In the genomic region with DNA sequence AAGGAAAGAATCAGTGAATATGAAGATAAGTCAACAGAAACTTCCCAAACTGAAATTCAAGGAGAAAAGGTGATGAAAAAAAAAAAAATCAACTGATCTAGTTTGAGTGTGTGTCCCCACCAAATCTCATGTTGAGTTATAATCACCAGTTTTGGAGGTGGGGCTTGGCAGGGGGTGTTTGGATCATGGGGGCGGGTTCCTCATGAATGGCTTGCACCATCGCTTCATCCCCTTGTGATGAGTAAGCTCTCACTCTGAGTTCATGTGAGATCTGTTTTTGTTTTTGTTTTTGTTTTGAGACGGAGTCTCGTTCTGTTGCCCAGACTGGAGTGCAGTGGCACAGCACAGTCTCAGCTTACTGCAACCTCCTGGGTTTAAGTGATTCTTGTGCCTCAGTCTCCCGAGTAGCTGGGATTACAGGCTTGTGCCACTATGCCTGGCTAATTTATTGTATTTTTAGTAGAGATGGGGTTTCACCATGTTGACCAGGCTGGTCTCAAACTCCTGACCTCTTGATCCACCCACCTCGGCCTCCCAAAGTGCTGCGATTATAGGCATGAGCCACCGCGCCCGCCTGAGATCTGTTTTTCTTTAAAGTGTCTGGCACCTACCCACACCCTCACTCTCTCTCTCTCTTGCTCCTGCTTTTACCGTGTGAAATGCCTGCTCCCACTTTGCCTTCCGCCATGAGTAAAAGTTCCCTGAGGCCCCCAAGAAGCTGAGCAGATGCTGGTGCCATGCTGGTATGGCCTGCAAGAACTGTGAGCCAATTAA, we compare ENCODE assay signal across 19 cellular contexts. TPM values are rescaled to one million over a fixed set of nuclear protein-coding genes. Genes with fewer than 3 reads are reported as not detected.
DNase-seq lines count a peak whose midpoint lies in the region; ATAC-seq and TF ChIP-seq lines count a peak whose summit lies in the region.
"Had no signal": no experiment of that assay in that cellular context is flagged by ENCODE, and none has a peak within 500 bp of the region (broad histone marks: within the 10 kb centered on the region; RNA-seq: fewer than 3 reads in every experiment).

No MANE protein-coding gene starts in this region.

- no peak overlapping the region for H3K4me3 ChIP-seq in lower lobe of right lung
- H3K4me3 ChIP-seq in upper lobe of left lung: no peak overlapping the region
- H3K4me3 ChIP-seq: right atrium auricular region had no signal

- H3K27me3 Mint-ChIP-seq in activated naive CD8-positive, alpha-beta T cell treated with anti-CD3 and anti-CD28 coated beads, Interleukin-2, amount 10 ng/mL, durations not matched to agents 7 days and 5 days: peaks cover 2% of the 10 kb centered on the region
- no peaks in the 10 kb centered on the region for H3K27me3 Mint-ChIP-seq in activated naive CD8-positive, alpha-beta T cell treated with anti-CD3 and anti-CD28 coated beads for 36 hours
- H3K27me3 Mint-ChIP-seq in central memory CD8-positive, alpha-beta T cell: no peaks in the 10 kb centered on the region

- no peaks in the 10 kb centered on the region for H3K36me3 Mint-ChIP-seq in activated naive CD8-positive, alpha-beta T cell treated with anti-CD3 and anti-CD28 coated beads, Interleukin-2, amount 10 ng/mL, durations not matched to agents 7 days and 5 days
- H3K36me3 Mint-ChIP-seq in activated naive CD8-positive, alpha-beta T cell treated with anti-CD3 and anti-CD28 coated beads for 36 hours: peaks cover 2% of the 10 kb centered on the region
- H3K36me3 Mint-ChIP-seq in central memory CD8-positive, alpha-beta T cell (ENCODE audit: insufficient read depth): no peaks in the 10 kb centered on the region
- H3K36me3 Mint-ChIP-seq: CD8-positive, alpha-beta T cell had no signal

- intact Hi-C loops in lower lobe of right lung (cut with DNase I): no loop called here

- H3K4me1 Mint-ChIP-seq in activated naive CD8-positive, alpha-beta T cell treated with anti-CD3 and anti-CD28 coated beads, Interleukin-2, amount 10 ng/mL, durations not matched to agents 7 days and 5 days: peaks cover 10% of the 10 kb centered on the region
- peaks cover 7% of the 10 kb centered on the region for H3K4me1 Mint-ChIP-seq in activated naive CD8-positive, alpha-beta T cell treated with anti-CD3 and anti-CD28 coated beads for 36 hours
- H3K4me1 Mint-ChIP-seq in central memory CD8-positive, alpha-beta T cell: peaks cover 1% of the 10 kb centered on the region

- H3K27me3 ChIP-seq in lower lobe of right lung (ENCODE audit: low read depth) (no peaks in the 10 kb centered on the region), upper lobe of left lung (no peaks in the 10 kb centered on the region)
- H3K27me3 ChIP-seq: right atrium auricular region had no signal

- TF ChIP-seq CTCF in lower lobe of right lung (IDR thresholded peaks at IDR 0.05) (no peak), upper lobe of left lung (IDR thresholded peaks at IDR 0.05) (no peak), GM13976 (IDR thresholded peaks at IDR 0.05; ENCODE audit: borderline replicate concordance, control extremely low read depth, extremely low read depth, insufficient read depth, missing control alignments) (no peak)

- in situ Hi-C loops in GM13976 (cut with MboI; ENCODE audit: low sequenced_read_pairs, unreplicated experiment): no loop called here

- POLR2A ChIA-PET in activated naive CD8-positive, alpha-beta T cell treated with anti-CD3 and anti-CD28 coated beads, Interleukin-2, amount 10 ng/mL, durations not matched to agents 7 days and 5 days (lab: Charles Lee): no interaction called here

- H3K4me1 ChIP-seq in lower lobe of right lung: peaks cover 23% of the 10 kb centered on the region
- peaks cover 5 to 33% (median 18%) of the 10 kb centered on the region in 4 donors for H3K4me1 ChIP-seq in upper lobe of left lung

- peak overlapping the region; percentile 65 for H3K27ac ChIP-seq in lower lobe of right lung
- H3K27ac ChIP-seq in upper lobe of left lung: peak overlapping the region in 3 of 4 donors; percentile 69 to 76 (median 73)
- H3K27ac ChIP-seq: right atrium auricular region had no signal

- H3K4me3 Mint-ChIP-seq in activated naive CD8-positive, alpha-beta T cell treated with anti-CD3 and anti-CD28 coated beads, Interleukin-2, amount 10 ng/mL, durations not matched to agents 7 days and 5 days: no peak overlapping the region
- no peak overlapping the region for H3K4me3 Mint-ChIP-seq in activated naive CD8-positive, alpha-beta T cell treated with anti-CD3 and anti-CD28 coated beads for 36 hours
- no peak overlapping the region for H3K4me3 Mint-ChIP-seq in central memory CD8-positive, alpha-beta T cell
- H3K4me3 Mint-ChIP-seq: CD8-positive, alpha-beta T cell had no signal

- TF ChIP-seq EP300 in upper lobe of left lung (IDR thresholded peaks at IDR 0.05): no peak

- ATAC-seq in activated naive CD8-positive, alpha-beta T cell treated with anti-CD3 and anti-CD28 coated beads, Interleukin-2, amount 10 ng/mL, durations not matched to agents 7 days and 5 days (ENCODE audit: low read depth): no peak
- ATAC-seq in central memory CD8-positive, alpha-beta T cell (replicated peaks; ENCODE audit: extremely low read depth, poor library complexity, severe bottlenecking): no peak
- ATAC-seq in lower lobe of right lung (no peak), upper lobe of left lung (ENCODE audit: low FRiP score in 2 of 2) (no peak), HG02884 (IDR thresholded peaks at IDR 0.05; ENCODE audit: unreplicated experiment) (no peak), HG03571 (IDR thresholded peaks at IDR 0.05; ENCODE audit: unreplicated experiment) (no peak)
- ATAC-seq: CD8-positive, alpha-beta T cell had no signal

- no peak overlapping the region for H3K27ac Mint-ChIP-seq in activated naive CD8-positive, alpha-beta T cell treated with anti-CD3 and anti-CD28 coated beads, Interleukin-2, amount 10 ng/mL, durations not matched to agents 7 days and 5 days
- no peak overlapping the region for H3K27ac Mint-ChIP-seq in activated naive CD8-positive, alpha-beta T cell treated with anti-CD3 and anti-CD28 coated beads for 36 hours
- H3K27ac Mint-ChIP-seq in central memory CD8-positive, alpha-beta T cell (ENCODE audit: low read depth): peak overlapping the region; percentile 0
- H3K27ac Mint-ChIP-seq: CD8-positive, alpha-beta T cell had no signal

- WGBS in upper lobe of left lung, 2 donors: 89% methylated on average over 12 of the region's 12 CpGs

- DNase-seq in activated naive CD8-positive, alpha-beta T cell treated with anti-CD3 and anti-CD28 coated beads, Interleukin-2, amount 10 ng/mL, durations not matched to agents 7 days and 5 days: peak; percentile 11
- no peak for DNase-seq in activated naive CD8-positive, alpha-beta T cell treated with anti-CD3 and anti-CD28 coated beads for 36 hours
- DNase-seq in central memory CD8-positive, alpha-beta T cell (ENCODE audit: low spot score in 2 of 2): no peak
- DNase-seq in lower lobe of right lung (peak; percentile 14), upper lobe of left lung (peak in 1 of 2 donors; percentile 21), GM13976 (ENCODE audit: low spot score) (no peak)
- DNase-seq: activated gamma-delta T cell, anterior cingulate cortex, foreskin melanocyte, HCEC 1CT, KBM-7, NCI-H1092 treated with DMSO at 0.1 percent for 48 hours, NCI-H510A treated with DMSO at 0.1 percent for 48 hours, nucleus accumbens, SW 1271 had no signal

- H3K9me3 ChIP-seq in lower lobe of right lung: no peaks in the 10 kb centered on the region
- no peaks in the 10 kb centered on the region for H3K9me3 ChIP-seq in upper lobe of left lung
- H3K9me3 ChIP-seq: right atrium auricular region had no signal

- no peaks in the 10 kb centered on the region for H3K9me3 Mint-ChIP-seq in activated naive CD8-positive, alpha-beta T cell treated with anti-CD3 and anti-CD28 coated beads, Interleukin-2, amount 10 ng/mL, durations not matched to agents 7 days and 5 days
- H3K9me3 Mint-ChIP-seq in activated naive CD8-positive, alpha-beta T cell treated with anti-CD3 and anti-CD28 coated beads for 36 hours: no peaks in the 10 kb centered on the region
- no peaks in the 10 kb centered on the region for H3K9me3 Mint-ChIP-seq in central memory CD8-positive, alpha-beta T cell
- H3K9me3 Mint-ChIP-seq: CD8-positive, alpha-beta T cell had no signal

- no peaks in the 10 kb centered on the region for H3K36me3 ChIP-seq in lower lobe of right lung
- H3K36me3 ChIP-seq in upper lobe of left lung: no peaks in the 10 kb centered on the region
- H3K36me3 ChIP-seq: right atrium auricular region had no signal

- no peak for TF ChIP-seq POLR2A in upper lobe of left lung (IDR thresholded peaks at IDR 0.05)

RNA-seq across cellular contexts. Expression of a gene that starts 4.0 kb away (rescaled TPM):
- total RNA-seq in activated naive CD8-positive, alpha-beta T cell treated with anti-CD3 and anti-CD28 coated beads, Interleukin-2, amount 10 ng/mL, durations not matched to agents 7 days and 5 days: 10 to 100 TPM; 29.0 to 29.2 TPM
- 10 to 100 TPM; 30.0 to 30.2 TPM for total RNA-seq in activated naive CD8-positive, alpha-beta T cell treated with anti-CD3 and anti-CD28 coated beads for 36 hours
- 54.2 TPM for total RNA-seq in lower lobe of right lung
- total RNA-seq in upper lobe of left lung: 10 to 100 TPM; 37.6 to 90.7 (median 66.5) TPM

RNA-seq across cellular contexts. Expression of a gene that starts 9.0 kb away (rescaled TPM):
- 10 to 100 TPM; 14.0 to 18.0 TPM for total RNA-seq in activated naive CD8-positive, alpha-beta T cell treated with anti-CD3 and anti-CD28 coated beads, Interleukin-2, amount 10 ng/mL, durations not matched to agents 7 days and 5 days
- total RNA-seq in activated naive CD8-positive, alpha-beta T cell treated with anti-CD3 and anti-CD28 coated beads for 36 hours: 10 to 100 TPM; 11.2 to 14.5 TPM
- total RNA-seq in lower lobe of right lung (46.6 TPM), upper lobe of left lung (10 to 100 TPM; 32.1 to 80.7 (median 43.8) TPM)

RNA-seq across cellular contexts. Expression of a gene that starts 32.9 kb away (rescaled TPM):
- total RNA-seq in activated naive CD8-positive, alpha-beta T cell treated with anti-CD3 and anti-CD28 coated beads, Interleukin-2, amount 10 ng/mL, durations not matched to agents 7 days and 5 days: 100 to 1,000 TPM; 106 to 107 TPM
- 100 to 1,000 TPM; 230 to 241 TPM for total RNA-seq in activated naive CD8-positive, alpha-beta T cell treated with anti-CD3 and anti-CD28 coated beads for 36 hours
- 78.7 TPM for total RNA-seq in lower lobe of right lung
- 100 to 1,000 TPM in 1 of 6 donors, 10 to 100 TPM in 5; 11.5 to 101 (median 27.8) TPM for total RNA-seq in upper lobe of left lung

Comparison
In these comparisons a context has a peak if more than half of its experiments do, and no peak if none do; other contexts are left out.
1. DNase-seq: peak in activated naive CD8-positive, alpha-beta T cell treated with anti-CD3 and anti-CD28 coated beads, Interleukin-2, amount 10 ng/mL, durations not matched to agents 7 days and 5 days (single experiment) and lower lobe of right lung (single experiment); none in activated naive CD8-positive, alpha-beta T cell treated with anti-CD3 and anti-CD28 coated beads for 36 hours (single experiment), central memory CD8-positive, alpha-beta T cell (0 of 2) and GM13976 (single experiment).